ENCODE assay signal across 17 cellular contexts in the genomic region with DNA sequence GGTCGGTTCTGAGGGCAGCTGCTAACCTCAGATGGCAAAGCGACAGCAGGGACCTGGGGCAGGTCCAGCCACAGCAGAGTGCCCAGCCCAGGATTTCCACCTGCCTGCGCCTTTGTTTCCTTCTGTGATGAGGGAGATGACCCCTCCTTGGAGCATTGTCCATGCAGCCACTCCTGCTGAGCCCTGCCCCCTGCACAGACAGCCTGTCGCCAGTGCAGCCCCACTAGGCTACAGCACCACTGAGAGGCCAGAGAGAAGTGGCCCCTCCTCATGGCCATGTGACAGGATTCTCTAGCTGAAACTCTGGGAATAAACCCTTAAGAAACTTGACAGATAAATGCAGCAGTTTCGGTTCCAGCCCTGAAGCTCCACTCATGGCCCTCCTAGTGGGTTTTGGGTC. TPM values are rescaled to one million over a fixed set of nuclear protein-coding genes. Genes with fewer than 3 reads are reported as not detected.
DNase-seq lines count a peak whose midpoint lies in the region; ATAC-seq and TF ChIP-seq lines count a peak whose summit lies in the region.
"Had no signal": no experiment of that assay in that cellular context is flagged by ENCODE, and none has a peak within 500 bp of the region (broad histone marks: within the 10 kb centered on the region; RNA-seq: fewer than 3 reads in every experiment).

No MANE protein-coding gene starts in this region.

- intact Hi-C loops in CD14-positive monocyte (cut with micrococcal nuclease) = no loop called here

- H3K4me3 ChIP-seq in osteoblast (ENCODE audit: insufficient read depth, low read length) = no peak overlapping the region
- H3K4me3 ChIP-seq: GM23248 had no signal

- H3K4me1 Mint-ChIP-seq in CD14-positive monocyte = peaks cover 8% of the 10 kb centered on the region
- H3K4me1 Mint-ChIP-seq in activated naive CD8-positive, alpha-beta T cell treated with anti-CD3 and anti-CD28 coated beads, Interleukin-2, amount 50 U/mL, for 24 hours = no peaks in the 10 kb centered on the region

- H4K20me1 ChIP-seq in osteoblast (ENCODE audit: insufficient read depth, low read length) = no peaks in the 10 kb centered on the region

- no peaks in the 10 kb centered on the region for H3K9me3 ChIP-seq in osteoblast (ENCODE audit: low read depth, low read length)

- no peaks in the 10 kb centered on the region for H3K9me3 Mint-ChIP-seq in CD14-positive monocyte
- H3K9me3 Mint-ChIP-seq in activated naive CD8-positive, alpha-beta T cell treated with anti-CD3 and anti-CD28 coated beads, Interleukin-2, amount 50 U/mL, for 24 hours = no peaks in the 10 kb centered on the region

- H2AFZ ChIP-seq in osteoblast (ENCODE audit: low read length) = no peak overlapping the region
- H2AFZ ChIP-seq: GM23248 had no signal

- no peak overlapping the region for H3K4me2 ChIP-seq in osteoblast (ENCODE audit: insufficient read depth, low read length)

- peaks cover 74 to 92% of the 10 kb centered on the region in 2 donors for H3K36me3 Mint-ChIP-seq in CD14-positive monocyte
- H3K36me3 Mint-ChIP-seq in activated naive CD8-positive, alpha-beta T cell treated with anti-CD3 and anti-CD28 coated beads, Interleukin-2, amount 50 U/mL, for 24 hours (ENCODE audit: low read depth) = peaks cover 13% of the 10 kb centered on the region

- H3K27me3 Mint-ChIP-seq in CD14-positive monocyte (ENCODE audit: low read depth in 3 of 3) = peaks cover 0 to 2% (median 0%) of the 10 kb centered on the region in 3 donors
- H3K27me3 Mint-ChIP-seq in activated naive CD8-positive, alpha-beta T cell treated with anti-CD3 and anti-CD28 coated beads, Interleukin-2, amount 50 U/mL, for 24 hours = no peaks in the 10 kb centered on the region

- peak overlapping the region in 1 of 7 donors; percentile 69 for H3K27ac Mint-ChIP-seq in CD14-positive monocyte
- no peak overlapping the region for H3K27ac Mint-ChIP-seq in activated naive CD8-positive, alpha-beta T cell treated with anti-CD3 and anti-CD28 coated beads, Interleukin-2, amount 50 U/mL, for 24 hours

- CTCF ChIA-PET in RWPE1 (lab: Yijun Ruan, JAX) = interaction anchor here (0.5 to 0.6 kb wide), 2 partner anchors 174 to 182 kb away, joined by 3 read pairs; no protein-coding TSS in a partner anchor

- DNase-seq in NCI-H748 (lab: John Stamatoyannopoulos, UW; ENCODE audit: unreplicated experiment) (peak; percentile 58), NCI-H748 treated with DMSO at 0.1 percent for 48 hours (lab: John Stamatoyannopoulos, UW) (no peak), CD14-positive monocyte (ENCODE audit: low spot score) (peak; percentile 16), RWPE1 (ENCODE audit: low spot score) (no peak), osteoblast (ENCODE audit: insufficient read length, low spot score, missing footprints) (peak; percentile 64), hippocampal formation (lab: John Stamatoyannopoulos, UW) (no peak)
- DNase-seq in activated naive CD8-positive, alpha-beta T cell treated with anti-CD3 and anti-CD28 coated beads, Interleukin-2, amount 50 U/mL, for 24 hours = no peak
- DNase-seq: DMS 273 treated with DMSO at 0.1 percent for 48 hours, GF-D8, GM23248, KG1, NCI-H1436, NCI-H2081 treated with DMSO at 0.1 percent for 48 hours, NCI-H510A treated with DMSO at 0.1 percent for 48 hours, SIG-M5 had no signal

- H3K4me3 Mint-ChIP-seq in CD14-positive monocyte = no peak overlapping the region
- H3K4me3 Mint-ChIP-seq in activated naive CD8-positive, alpha-beta T cell treated with anti-CD3 and anti-CD28 coated beads, Interleukin-2, amount 50 U/mL, for 24 hours = no peak overlapping the region

- no peak for TF ChIP-seq CTCF in CD14-positive monocyte (IDR thresholded peaks at IDR 0.05)
- no peak for TF ChIP-seq CTCF in RWPE1 (conservative IDR thresholded peaks at IDR 0.05; ENCODE audit: low read depth)
- no peak for TF ChIP-seq CTCF in osteoblast (IDR thresholded peaks at IDR 0.05; ENCODE audit: extremely low read depth, low read depth, low read length)

- H3K27ac ChIP-seq in RWPE1 = peak overlapping the region; percentile 69
- no peak overlapping the region for H3K27ac ChIP-seq in osteoblast (ENCODE audit: low read depth, low read length)
- H3K27ac ChIP-seq: 22Rv1, GM23248 had no signal

- no peaks in the 10 kb centered on the region for H3K4me1 ChIP-seq in osteoblast (ENCODE audit: insufficient read depth, low read length)

- no peaks in the 10 kb centered on the region for H3K27me3 ChIP-seq in osteoblast (ENCODE audit: insufficient read depth, low read length)

- no peaks in the 10 kb centered on the region for H3K79me2 ChIP-seq in osteoblast (ENCODE audit: insufficient read depth, low read length)

- POLR2A ChIA-PET in RWPE1 (lab: Yijun Ruan, JAX; ENCODE audit: low non-redundant PET) = no interaction called here

- peaks cover 64% of the 10 kb centered on the region for H3K36me3 ChIP-seq in osteoblast (ENCODE audit: insufficient read depth, low read length)

- no peak for ATAC-seq in activated naive CD8-positive, alpha-beta T cell treated with anti-CD3 and anti-CD28 coated beads, Interleukin-2, amount 50 U/mL, for 24 hours
- no peak for ATAC-seq in HG02678 (IDR thresholded peaks at IDR 0.05; ENCODE audit: unreplicated experiment)

RNA-seq across cellular contexts. Expression of gene MRNIP, which starts 10.5 kb away (rescaled TPM):
- polyA plus RNA-seq in CD14-positive monocyte = 1 to 10 TPM; 1.2 to 1.4 TPM
- 10.1 and 12.7 TPM in 2 replicates for total RNA-seq in osteoblast

RNA-seq across cellular contexts. Expression of gene TBC1D9B, which starts 38.6 kb away (rescaled TPM):
- 10 to 100 TPM; 13.4 to 26.3 TPM for polyA plus RNA-seq in CD14-positive monocyte
- 89.4 and 90.2 TPM in 2 replicates for total RNA-seq in osteoblast

RNA-seq across cellular contexts. Expression of gene SQSTM1, which starts 48.4 kb away (rescaled TPM):
- polyA plus RNA-seq in CD14-positive monocyte = 100 to 1,000 TPM; 275 to 312 TPM
- total RNA-seq in osteoblast = 826 and 992 TPM in 2 replicates

Comparison
In these comparisons a context has a peak if more than half of its experiments do, and no peak if none do; other contexts are left out.
1. DNase-seq: peak in NCI-H748 (single experiment), CD14-positive monocyte (single experiment) and osteoblast (single experiment); none in NCI-H748 treated with DMSO at 0.1 percent for 48 hours (single experiment), RWPE1 (single experiment), activated naive CD8-positive, alpha-beta T cell treated with anti-CD3 and anti-CD28 coated beads, Interleukin-2, amount 50 U/mL, for 24 hours (single experiment) and hippocampal formation (0 of 2).